20 cellular contexts compared by ENCODE assay signal in the genomic region with DNA sequence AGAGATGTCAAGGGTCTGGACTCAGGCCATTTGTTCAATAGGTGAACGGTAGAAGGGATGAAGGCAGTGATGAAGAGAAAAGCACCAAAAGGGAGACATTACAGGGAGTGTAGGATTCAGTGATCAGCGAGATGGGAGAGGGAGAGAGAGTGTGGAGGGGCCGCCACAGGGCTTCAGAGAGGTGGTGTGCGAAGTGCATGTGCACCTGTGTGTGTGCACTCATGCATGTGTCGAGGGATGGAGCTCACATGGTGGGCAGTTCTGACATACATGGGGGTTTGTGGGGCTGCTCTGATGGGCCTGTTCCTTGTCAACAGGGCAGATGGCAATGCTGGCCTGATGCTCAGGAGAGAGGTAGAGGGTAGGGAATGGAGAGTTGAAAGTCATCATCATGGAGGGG. TPM values are rescaled to one million over a fixed set of nuclear protein-coding genes. Genes with fewer than 3 reads are reported as not detected.
DNase-seq lines count a peak whose midpoint lies in the region; ATAC-seq and TF ChIP-seq lines count a peak whose summit lies in the region.
"Had no signal": no experiment of that assay in that cellular context is flagged by ENCODE, and none has a peak within 500 bp of the region (broad histone marks: within the 10 kb centered on the region; RNA-seq: fewer than 3 reads in every experiment).

No MANE protein-coding gene starts in this region.

- peaks cover 56% of the 10 kb centered on the region for H3K4me1 Mint-ChIP-seq in activated CD4-positive, alpha-beta T cell treated with anti-CD3 and anti-CD28 coated beads, Interleukin-2, amount 10 ng/mL, durations not matched to agents 7 days and 5 days
- peaks cover 29 to 33% of the 10 kb centered on the region in 2 donors for H3K4me1 Mint-ChIP-seq in natural killer cell treated with Interleukin-12 subunit alpha and Interleukin-12 subunit beta and Interleukin-15 and Interleukin-18, amount 100 ng/mL, for 72 hours (ENCODE audit: low read depth in 2 of 2)
- peaks cover 22 to 27% of the 10 kb centered on the region in 2 donors for H3K4me1 Mint-ChIP-seq in natural killer cell
- H3K4me1 Mint-ChIP-seq in memory B cell, result peaks cover 28% of the 10 kb centered on the region

- no peak for DNase-seq in activated CD4-positive, alpha-beta T cell treated with anti-CD3 and anti-CD28 coated beads, Interleukin-2, amount 10 ng/mL, durations not matched to agents 7 days and 5 days
- DNase-seq in activated CD4-positive, alpha-beta T cell treated with anti-CD3 and anti-CD28 coated beads, Interleukin-2, amount 50 U/mL, for 4 hours, result no peak
- no peak for DNase-seq in natural killer cell treated with Interleukin-12 subunit alpha and Interleukin-12 subunit beta and Interleukin-15 and Interleukin-18, amount 100 ng/mL, for 72 hours (ENCODE audit: low spot score)
- DNase-seq in natural killer cell (no peak), memory B cell (ENCODE audit: low spot score in 2 of 2) (no peak), activated gamma-delta T cell treated with Interleukin-2 at 50 U/mL for 16 hours (no peak), AML-193 (lab: John Stamatoyannopoulos, UW) (no peak), COR-L47 (lab: John Stamatoyannopoulos, UW) (no peak)
- DNase-seq: 8988T; BE2C; CD4-positive, alpha-beta memory T cell; H9; MM.1S; NCI-H1092; NCI-H1436 treated with DMSO at 0.1 percent for 48 hours; NCI-H2029 treated with DMSO at 0.1 percent for 48 hours; NCI-H2171; NCI-H526 had no signal

- no peaks in the 10 kb centered on the region for H3K27me3 Mint-ChIP-seq in activated CD4-positive, alpha-beta T cell treated with anti-CD3 and anti-CD28 coated beads, Interleukin-2, amount 10 ng/mL, durations not matched to agents 7 days and 5 days
- H3K27me3 Mint-ChIP-seq in natural killer cell treated with Interleukin-12 subunit alpha and Interleukin-12 subunit beta and Interleukin-15 and Interleukin-18, amount 100 ng/mL, for 72 hours, result peaks cover 26 to 27% of the 10 kb centered on the region in 2 donors
- H3K27me3 Mint-ChIP-seq in natural killer cell (ENCODE audit: low read depth in 2 of 2), result peaks cover 34 to 43% of the 10 kb centered on the region in 2 donors
- H3K27me3 Mint-ChIP-seq in memory B cell, result no peaks in the 10 kb centered on the region
- H3K27me3 Mint-ChIP-seq: CD4-positive, alpha-beta memory T cell had no signal

- no peak for TF ChIP-seq CTCF in natural killer cell (IDR thresholded peaks at IDR 0.05)

- intact Hi-C loops in natural killer cell (cut with micrococcal nuclease), result no loop called here

- H3K4me3 Mint-ChIP-seq in activated CD4-positive, alpha-beta T cell treated with anti-CD3 and anti-CD28 coated beads, Interleukin-2, amount 10 ng/mL, durations not matched to agents 7 days and 5 days, result no peak overlapping the region
- no peak overlapping the region for H3K4me3 Mint-ChIP-seq in natural killer cell treated with Interleukin-12 subunit alpha and Interleukin-12 subunit beta and Interleukin-15 and Interleukin-18, amount 100 ng/mL, for 72 hours
- H3K4me3 Mint-ChIP-seq in natural killer cell, result no peak overlapping the region
- peak overlapping the region; percentile 2 for H3K4me3 Mint-ChIP-seq in memory B cell
- H3K4me3 Mint-ChIP-seq: H9 had no signal

- POLR2A ChIA-PET in activated CD4-positive, alpha-beta T cell treated with anti-CD3 and anti-CD28 coated beads, Interleukin-2, amount 10 ng/mL, durations not matched to agents 7 days and 5 days (lab: Charles Lee), result no interaction called here

- ATAC-seq in natural killer cell treated with Interleukin-12 subunit alpha and Interleukin-12 subunit beta and Interleukin-15 and Interleukin-18, amount 100 ng/mL, for 72 hours, result no peak
- no peak for ATAC-seq in natural killer cell
- ATAC-seq in memory B cell (ENCODE audit: low read depth), result no peak
- ATAC-seq: Panc1 had no signal

- H3K9me3 Mint-ChIP-seq in activated CD4-positive, alpha-beta T cell treated with anti-CD3 and anti-CD28 coated beads, Interleukin-2, amount 10 ng/mL, durations not matched to agents 7 days and 5 days, result no peaks in the 10 kb centered on the region
- H3K9me3 Mint-ChIP-seq in natural killer cell treated with Interleukin-12 subunit alpha and Interleukin-12 subunit beta and Interleukin-15 and Interleukin-18, amount 100 ng/mL, for 72 hours, result no peaks in the 10 kb centered on the region
- H3K9me3 Mint-ChIP-seq in natural killer cell (no peaks in the 10 kb centered on the region), memory B cell (no peaks in the 10 kb centered on the region)
- H3K9me3 Mint-ChIP-seq: H9 had no signal

- CTCF ChIA-PET in activated CD4-positive, alpha-beta T cell treated with anti-CD3 and anti-CD28 coated beads, Interleukin-2, amount 10 ng/mL, durations not matched to agents 7 days and 5 days (lab: Charles Lee), result interaction anchor here (0.9 to 5.6 kb wide), 9 partner anchors 11 to 182 kb away, joined by 3 to 77 read pairs (median 5); partner anchors contain the start of gene KCNA2

- H3K27ac Mint-ChIP-seq in activated CD4-positive, alpha-beta T cell treated with anti-CD3 and anti-CD28 coated beads, Interleukin-2, amount 10 ng/mL, durations not matched to agents 7 days and 5 days, result peak overlapping the region; percentile 50
- H3K27ac Mint-ChIP-seq in natural killer cell treated with Interleukin-12 subunit alpha and Interleukin-12 subunit beta and Interleukin-15 and Interleukin-18, amount 100 ng/mL, for 72 hours, result peak overlapping the region; percentile 1 to 50
- no peak overlapping the region for H3K27ac Mint-ChIP-seq in natural killer cell
- H3K27ac Mint-ChIP-seq in memory B cell, result no peak overlapping the region

- H3K36me3 Mint-ChIP-seq in activated CD4-positive, alpha-beta T cell treated with anti-CD3 and anti-CD28 coated beads, Interleukin-2, amount 10 ng/mL, durations not matched to agents 7 days and 5 days (ENCODE audit: low read depth), result peaks cover 16% of the 10 kb centered on the region
- no peaks in the 10 kb centered on the region for H3K36me3 Mint-ChIP-seq in natural killer cell treated with Interleukin-12 subunit alpha and Interleukin-12 subunit beta and Interleukin-15 and Interleukin-18, amount 100 ng/mL, for 72 hours
- no peaks in the 10 kb centered on the region for H3K36me3 Mint-ChIP-seq in natural killer cell
- H3K36me3 Mint-ChIP-seq in memory B cell, result no peaks in the 10 kb centered on the region

RNA-seq across cellular contexts. Expression of gene KCNA2, which starts 11.4 kb away (rescaled TPM):
- 1 to 10 TPM; 3.5 to 3.9 TPM for total RNA-seq in activated CD4-positive, alpha-beta T cell treated with anti-CD3 and anti-CD28 coated beads, Interleukin-2, amount 10 ng/mL, durations not matched to agents 7 days and 5 days
- under 1 TPM; 0.62 to 0.92 TPM for total RNA-seq in natural killer cell treated with Interleukin-12 subunit alpha and Interleukin-12 subunit beta and Interleukin-15 and Interleukin-18, amount 100 ng/mL, for 72 hours
- total RNA-seq in natural killer cell, result 1 to 10 TPM in 1 of 3 donors, under 1 TPM in 2; 0.07 to 2.6 (median 0.26) TPM
- total RNA-seq: LHCN-M2 had no signal

RNA-seq across cellular contexts. Expression of gene KCNA3, which starts 57.2 kb away (rescaled TPM):
- total RNA-seq in activated CD4-positive, alpha-beta T cell treated with anti-CD3 and anti-CD28 coated beads, Interleukin-2, amount 10 ng/mL, durations not matched to agents 7 days and 5 days, result 10 to 100 TPM; 67.0 to 73.3 TPM
- total RNA-seq in natural killer cell treated with Interleukin-12 subunit alpha and Interleukin-12 subunit beta and Interleukin-15 and Interleukin-18, amount 100 ng/mL, for 72 hours, result 100 to 1,000 TPM in 1 of 2 donors, 10 to 100 TPM in 1; 65.7 to 105 TPM
- 10 to 100 TPM; 19.7 to 36.2 (median 30.3) TPM for total RNA-seq in natural killer cell
- total RNA-seq: LHCN-M2 had no signal

Comparison
In these comparisons a context has a peak if more than half of its experiments do, and no peak if none do; other contexts are left out.
1. H3K27ac Mint-ChIP-seq: peak in activated CD4-positive, alpha-beta T cell treated with anti-CD3 and anti-CD28 coated beads, Interleukin-2, amount 10 ng/mL, durations not matched to agents 7 days and 5 days (single experiment) and natural killer cell treated with Interleukin-12 subunit alpha and Interleukin-12 subunit beta and Interleukin-15 and Interleukin-18, amount 100 ng/mL, for 72 hours (2 of 2); none in natural killer cell (0 of 2) and memory B cell (single experiment).